In the genomic region with DNA sequence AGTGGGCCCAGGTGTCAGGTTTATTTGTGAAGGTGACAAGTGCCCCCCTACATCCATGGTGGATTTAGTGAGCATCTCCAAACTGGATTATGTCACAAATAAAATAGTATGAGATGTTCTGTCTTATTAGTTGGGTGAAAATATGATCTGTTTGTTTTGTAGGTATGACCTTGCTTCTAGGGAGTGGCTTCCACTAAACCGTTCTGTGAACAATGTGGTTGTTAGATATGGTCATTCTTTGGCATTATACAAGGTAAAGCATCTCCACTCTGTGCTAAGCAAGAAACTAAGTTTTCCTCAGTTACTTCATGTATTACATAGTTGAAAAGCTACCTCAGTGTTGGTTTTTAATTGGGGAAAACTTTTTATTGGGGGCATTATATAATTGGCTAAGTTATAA, we compare ENCODE assay signal across 19 cellular contexts.
A peak's percentile ranks its signal among the peaks of the same experiment; 100 is the strongest.
DNase-seq lines count a peak whose midpoint lies in the region; ATAC-seq, FAIRE-seq and TF ChIP-seq lines count a peak whose summit lies in the region.
"Had no signal": no experiment of that assay in that cellular context is flagged by ENCODE, and none has a peak within 500 bp of the region (broad histone marks: within the 10 kb centered on the region; RNA-seq: fewer than 3 reads in every experiment).

No MANE protein-coding gene starts in this region.

- intact Hi-C loops in OCI-LY7 (cut with micrococcal nuclease; ENCODE audit: unreplicated experiment): no loop called here
- intact Hi-C loops in left colon (cut with DNase I, micrococcal nuclease): no loop called here

- no peaks in the 10 kb centered on the region for H3K9me3 ChIP-seq in BLaER1
- no peaks in the 10 kb centered on the region for H3K9me3 ChIP-seq in OCI-LY7 (ENCODE audit: low read length)
- H3K9me3 ChIP-seq: BE2C had no signal

- H2AFZ ChIP-seq in OCI-LY7 (ENCODE audit: low read length): no peak overlapping the region
- H2AFZ ChIP-seq: GM23338 had no signal

- H4K20me1 ChIP-seq in BLaER1 (no peaks in the 10 kb centered on the region), OCI-LY7 (ENCODE audit: insufficient read depth, low read length) (no peaks in the 10 kb centered on the region)

- no TSS peak for BruUV-seq in OCI-LY7 (replicated peaks; lab: Mats Ljungman, UMichigan)

- FAIRE-seq in GM18507 (lab: Jason Lieb, UNC): peak; percentile 70
- FAIRE-seq: HepG2 had no signal

- H3K36me3 ChIP-seq in BLaER1 (peaks cover 25% of the 10 kb centered on the region), OCI-LY7 (ENCODE audit: insufficient read depth, low read length) (no peaks in the 10 kb centered on the region)

- DNase-seq in GM18507 (ENCODE audit: extremely low spot score, insufficient read length, low read depth): no peak
- no peak for DNase-seq in OCI-LY7 (ENCODE audit: low spot score)
- no peak for DNase-seq in left colon
- no peak for DNase-seq in foreskin fibroblast
- DNase-seq in NCI-H748 (lab: John Stamatoyannopoulos, UW; ENCODE audit: unreplicated experiment): no peak
- DNase-seq: ACHN; BE2C; CD4-positive, alpha-beta memory T cell; DMS153; DMS79; GF-D8; H7; HFFc6; KBM-7 had no signal

- ATAC-seq in left colon: peak; percentile 57
- ATAC-seq in GM21825 (IDR thresholded peaks at IDR 0.05; ENCODE audit: unreplicated experiment): no peak
- ATAC-seq: GM23338, HCT116, HepG2 had no signal

- H3K27me3 ChIP-seq in BLaER1: no peaks in the 10 kb centered on the region
- H3K27me3 ChIP-seq: BE2C had no signal

- POLR2A ChIA-PET in OCI-LY7 (lab: Charles Lee): interaction anchor here (0.6 kb wide), 1 partner anchor 348 kb away, joined by 4 read pairs; no protein-coding TSS in a partner anchor

- no peaks in the 10 kb centered on the region for H3K9me2 ChIP-seq in OCI-LY7 (ENCODE audit: insufficient read depth, low read length)

- peaks cover 26% of the 10 kb centered on the region for H3K4me1 ChIP-seq in BLaER1
- H3K4me1 ChIP-seq in OCI-LY7 (ENCODE audit: insufficient read depth, low read length, poor library complexity, severe bottlenecking): peaks cover 11% of the 10 kb centered on the region
- H3K4me1 ChIP-seq: BE2C had no signal

- H3K4me2 ChIP-seq in BLaER1 (peak overlapping the region; percentile 23), OCI-LY7 (ENCODE audit: low read length) (peak overlapping the region; percentile 15; the same call in 1 of the 2 replicates)
- H3K4me2 ChIP-seq: GM23338 had no signal

- no peak overlapping the region for H3K9ac ChIP-seq in BLaER1

- no peaks in the 10 kb centered on the region for H3K79me2 ChIP-seq in OCI-LY7 (ENCODE audit: insufficient read depth, low read depth, low read length)

- CTCF ChIA-PET in OCI-LY7 (lab: Charles Lee; ENCODE audit: unreplicated experiment): no interaction called here

- H3K4me3 ChIP-seq in BLaER1 (no peak overlapping the region), OCI-LY7 (ENCODE audit: low read depth, low read length, poor library complexity, severe bottlenecking) (no peak overlapping the region), foreskin fibroblast (ENCODE audit: low read depth in 1 of 2, low read length in 2 of 2) (no peak overlapping the region)
- H3K4me3 ChIP-seq: GM23338 had no signal

- TF ChIP-seq CTCF in OCI-LY7 (conservative IDR thresholded peaks at IDR 0.05; ENCODE audit: low read length) (no peak), foreskin fibroblast (IDR thresholded peaks at IDR 0.05; ENCODE audit: low read depth, low read length) (no peak)

- no peak overlapping the region for H3K27ac ChIP-seq in BLaER1
- no peak overlapping the region for H3K27ac ChIP-seq in OCI-LY7 (ENCODE audit: low read depth, low read length, poor library complexity, severe bottlenecking)
